ENCODE assay signal across 21 cellular contexts in the genomic region with DNA sequence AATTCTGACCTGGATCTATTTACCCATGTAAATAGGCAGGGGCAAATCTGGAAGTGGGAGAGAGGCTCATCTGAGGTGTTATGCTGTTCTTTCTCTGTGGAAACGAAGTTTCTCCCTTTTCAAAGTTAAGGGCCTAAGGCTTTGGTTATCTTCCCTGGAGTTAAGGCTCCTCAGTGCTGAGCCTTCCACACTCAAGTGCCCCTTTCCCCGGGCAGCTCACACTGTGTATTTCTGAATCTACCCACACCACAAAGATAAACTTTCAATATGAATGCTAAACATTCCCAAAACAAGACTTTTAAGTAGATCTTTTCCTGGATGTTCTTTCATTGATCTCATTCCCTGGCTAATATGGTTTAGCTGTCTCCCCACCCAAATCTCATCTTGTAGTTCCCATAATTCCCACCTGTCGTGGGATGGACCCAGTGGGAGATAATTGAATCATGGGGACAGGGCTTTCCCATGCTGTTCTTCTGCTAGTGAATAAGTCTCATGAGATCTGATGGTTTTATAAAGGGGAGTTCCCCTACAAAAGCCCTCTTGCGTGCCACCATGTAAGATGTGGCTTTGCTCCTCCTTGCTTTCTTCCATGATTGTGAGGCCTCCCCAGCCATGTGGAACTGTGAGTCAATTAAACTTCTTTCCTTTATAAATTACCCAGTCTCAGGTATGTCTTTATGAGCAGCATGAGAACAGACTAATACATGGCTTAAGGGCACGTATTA.
"Had no signal": no experiment of that assay in that cellular context is flagged by ENCODE, and none has a peak within 500 bp of the region (broad histone marks: within the 10 kb centered on the region; RNA-seq: fewer than 3 reads in every experiment).

No MANE protein-coding gene starts in this region.

- H3K9ac ChIP-seq: parathyroid adenoma had no signal

- H3K79me2 ChIP-seq: parathyroid adenoma had no signal

- ATAC-seq: esophagus mucosa, gastrocnemius medialis, left lobe of liver, natural killer cell, right lobe of liver had no signal

- H2AFZ ChIP-seq: parathyroid adenoma had no signal

- H3K36me3 ChIP-seq: gastrocnemius medialis, right lobe of liver, stomach, thyroid gland, vagina had no signal

- H3K4me3 ChIP-seq: gastrocnemius medialis, lung, right lobe of liver, stomach, thyroid gland, vagina had no signal

- H3K27me3 ChIP-seq: gastrocnemius medialis, right lobe of liver, stomach, thyroid gland, vagina had no signal

- H3K9me3 ChIP-seq: gastrocnemius medialis, right lobe of liver, stomach, thyroid gland, vagina had no signal

- H3K4me1 ChIP-seq: gastrocnemius medialis, parathyroid adenoma, right lobe of liver, stomach, thyroid gland, vagina had no signal

- DNase-seq: effector CD8-positive, alpha-beta T cell; endodermal cell; foreskin fibroblast; gastrocnemius medialis; head of caudate nucleus; kidney; natural killer cell; right lobe of liver; small intestine; stimulated activated CD4-positive, alpha-beta T cell treated with anti-CD3 and anti-CD28 coated beads, Interleukin-15, amount 100 ng/mL, for 24 hours; stimulated activated CD4-positive, alpha-beta T cell treated with anti-CD3 and anti-CD28 coated beads, Interleukin-2, amount 100 ng/mL, for 48 hours; stimulated activated naive CD4-positive, alpha-beta T cell treated with Interleukin-2 at 50 U/mL for 16 hours; stomach; thyroid gland; trophoblast cell had no signal

- H3K27ac ChIP-seq: epithelial cell of prostate, gastrocnemius medialis, parathyroid adenoma, right lobe of liver, stomach, thyroid gland, vagina had no signal
